18 cellular contexts compared by ENCODE assay signal in the genomic region with DNA sequence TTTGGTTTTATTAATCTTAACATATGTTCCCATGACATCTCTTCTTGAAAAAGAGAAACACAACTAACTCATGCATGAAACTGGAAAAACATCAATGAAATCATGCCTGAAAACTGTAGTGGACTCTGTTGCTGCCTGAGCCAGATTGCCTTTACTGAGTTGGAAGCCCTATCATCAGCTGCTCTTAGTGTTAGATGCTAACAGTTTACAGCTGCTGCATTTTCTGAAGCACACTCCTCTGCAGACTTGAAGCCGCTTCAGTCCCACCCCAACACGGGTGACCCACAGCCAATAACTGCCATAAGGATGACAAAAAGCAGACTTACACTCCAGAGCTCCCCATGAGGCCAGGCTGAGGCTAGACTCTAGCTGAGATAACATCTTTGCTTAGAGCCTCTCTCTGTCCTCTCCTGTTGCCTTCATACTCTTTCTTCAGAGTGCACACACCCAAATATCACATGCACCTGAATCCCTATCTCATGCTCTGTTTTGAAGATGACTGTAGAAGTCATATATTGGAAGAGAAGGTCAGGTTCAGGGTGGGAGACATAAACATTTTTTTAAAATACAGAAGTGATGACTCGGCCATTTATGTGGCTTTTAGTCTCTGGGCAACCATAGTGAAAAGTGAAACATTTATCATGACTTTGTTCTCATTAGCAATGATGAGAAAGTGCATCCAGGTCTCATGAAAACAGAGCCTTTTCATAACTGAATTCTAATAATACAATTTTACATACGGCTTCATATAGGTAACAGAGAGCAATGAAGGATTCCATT.
"Had no signal": no experiment of that assay in that cellular context is flagged by ENCODE, and none has a peak within 500 bp of the region (broad histone marks: within the 10 kb centered on the region; RNA-seq: fewer than 3 reads in every experiment).

No MANE protein-coding gene starts in this region.

- H3K4me3 ChIP-seq: ascending aorta, heart right ventricle, pancreas, testis, upper lobe of left lung had no signal

- DNase-seq: activated CD8-positive, alpha-beta memory T cell treated with anti-CD3 and anti-CD28 coated beads for 24 hours; activated CD8-positive, alpha-beta memory T cell treated with anti-CD3 and anti-CD28 coated beads, Interleukin-2, amount 50 U/mL, for 48 hours; activated gamma-delta T cell; activated T-cell treated with anti-CD3 and anti-CD28 coated beads, Interleukin-2, amount 50 U/mL, for 72 hours; cerebellar nuclear complex; cortex of kidney; heart right ventricle; natural killer cell; pancreas; stimulated activated CD4-positive, alpha-beta T cell treated with anti-CD3 and anti-CD28 coated beads, Interleukin-4, amount 100 ng/mL, for 24 hours; T1000; testis; upper lobe of left lung had no signal

- H3K36me3 ChIP-seq: ascending aorta, heart right ventricle, pancreas, upper lobe of left lung had no signal

- H3K4me1 ChIP-seq: ascending aorta, heart right ventricle, pancreas, testis, upper lobe of left lung had no signal

- FAIRE-seq: bronchial epithelial cell, pancreas had no signal

- H3K9me3 ChIP-seq: ascending aorta, heart right ventricle, pancreas, testis, upper lobe of left lung had no signal

- H3K27ac ChIP-seq: ascending aorta, heart right ventricle, pancreas, testis, upper lobe of left lung had no signal

- ATAC-seq: activated CD4-positive, CD25-positive, alpha-beta regulatory T cell treated with anti-CD3 and anti-CD28 coated beads, Interleukin-2, amount 50 U/mL, for 24 hours; activated T-cell treated with anti-CD3 and anti-CD28 coated beads, Interleukin-2, amount 50 U/mL, for 72 hours; heart right ventricle; natural killer cell; sciatic nerve; stimulated activated memory B cell treated with anti-CD40 and anti-IgM and Interleukin-4, amounts not matched to agents 10 μg/mL and 1 μg/mL and 100 μg/mL, for 72 hours had no signal

- H3K27me3 ChIP-seq: ascending aorta, heart right ventricle, pancreas, testis, upper lobe of left lung had no signal
